In genomic region chr19:5627395-5627904, GRCh38 we compare ENCODE assay signal across 1 cellular context.
TF ChIP-seq lines count a peak whose summit lies in the region.

No MANE protein-coding gene starts in this region.

TF ChIP-seq in GM12878, 131 proteins besides CTCF, POLR2A, EP300 and RAD21 (continued from another document and continues in another):
- TF ChIP-seq BCLAF1 (IDR thresholded peaks at IDR 0.05) = no peak
- peak; percentile 92 for TF ChIP-seq RAD51 (IDR thresholded peaks at IDR 0.05)
- TF ChIP-seq REST (IDR thresholded peaks at IDR 0.05; ENCODE audit: low read depth, low read length) = no peak
- no peak for TF ChIP-seq KDM1A (IDR thresholded peaks at IDR 0.05; ENCODE audit: borderline replicate concordance)
- TF ChIP-seq ATF7 (IDR thresholded peaks at IDR 0.05; ENCODE audit: low read depth) = no peak
- TF ChIP-seq ZBTB33 (IDR thresholded peaks at IDR 0.05) = no peak
- 0 out of 2 replicates have a peak, but pooled peaks have one; percentile 7 for TF ChIP-seq YY1 (IDR thresholded peaks at IDR 0.05; ENCODE audit: low read depth, low read length)
- TF ChIP-seq CUX1 (IDR thresholded peaks at IDR 0.05; ENCODE audit: insufficient replicate concordance, low read depth, low read length) = no peak
- TF ChIP-seq IRF4 (IDR thresholded peaks at IDR 0.05; ENCODE audit: low read depth, low read length) = 0 out of 2 replicates have a peak, but pooled peaks have one; percentile 19
- TF ChIP-seq ZBTB11 (CRISPR knock-in tag; IDR thresholded peaks at IDR 0.05) = no peak
- no peak for TF ChIP-seq KLF5 (IDR thresholded peaks at IDR 0.05; ENCODE audit: partially characterized antibody)
- no peak for TF ChIP-seq RELA (IDR thresholded peaks at IDR 0.05; ENCODE audit: borderline replicate concordance, partially characterized antibody)
- no peak for TF ChIP-seq ZBTB40 (IDR thresholded peaks at IDR 0.05; ENCODE audit: borderline replicate concordance)
- no peak for TF ChIP-seq ZNF217 (IDR thresholded peaks at IDR 0.05)
- TF ChIP-seq ZNF384 (IDR thresholded peaks at IDR 0.05; ENCODE audit: borderline replicate concordance, low read depth, low read length) = no peak
- no peak for TF ChIP-seq ESRRA (IDR thresholded peaks at IDR 0.05; ENCODE audit: low read length)
- TF ChIP-seq NR2F1 (conservative IDR thresholded peaks at IDR 0.05) = no peak
- no peak for TF ChIP-seq YBX1 (IDR thresholded peaks at IDR 0.05)
- TF ChIP-seq IRF3 (IDR thresholded peaks at IDR 0.05) = no peak
- TF ChIP-seq SIN3A (IDR thresholded peaks at IDR 0.05; ENCODE audit: low read depth, low read length) = no peak
- no peak for TF ChIP-seq POLR2AphosphoS2 (IDR thresholded peaks at IDR 0.05; ENCODE audit: low read depth, low read length)
- no peak for TF ChIP-seq HSF1 (IDR thresholded peaks at IDR 0.05; ENCODE audit: low read depth, low read length)
- no peak for TF ChIP-seq WRNIP1 (IDR thresholded peaks at IDR 0.05; ENCODE audit: borderline replicate concordance, low read depth, low read length)
- no peak for TF ChIP-seq NFIC (IDR thresholded peaks at IDR 0.05; ENCODE audit: low read depth, low read length)
- no peak for TF ChIP-seq RBBP5 (conservative IDR thresholded peaks at IDR 0.05)
- TF ChIP-seq GATAD2B (conservative IDR thresholded peaks at IDR 0.05; ENCODE audit: low read depth) = no peak
- no peak for TF ChIP-seq MAX (IDR thresholded peaks at IDR 0.05; ENCODE audit: low read depth, low read length)
- no peak for TF ChIP-seq MEF2B (IDR thresholded peaks at IDR 0.05; ENCODE audit: partially characterized antibody, poor library complexity, severe bottlenecking)
- no peak for TF ChIP-seq HDAC6 (IDR thresholded peaks at IDR 0.05; ENCODE audit: unreplicated experiment)
- TF ChIP-seq POLR2AphosphoS5 (IDR thresholded peaks at IDR 0.05; ENCODE audit: low read length) = 0 out of 2 replicates have a peak, but pooled peaks have one; percentile 19
